13 cellular contexts compared by ENCODE assay signal in the genomic region with DNA sequence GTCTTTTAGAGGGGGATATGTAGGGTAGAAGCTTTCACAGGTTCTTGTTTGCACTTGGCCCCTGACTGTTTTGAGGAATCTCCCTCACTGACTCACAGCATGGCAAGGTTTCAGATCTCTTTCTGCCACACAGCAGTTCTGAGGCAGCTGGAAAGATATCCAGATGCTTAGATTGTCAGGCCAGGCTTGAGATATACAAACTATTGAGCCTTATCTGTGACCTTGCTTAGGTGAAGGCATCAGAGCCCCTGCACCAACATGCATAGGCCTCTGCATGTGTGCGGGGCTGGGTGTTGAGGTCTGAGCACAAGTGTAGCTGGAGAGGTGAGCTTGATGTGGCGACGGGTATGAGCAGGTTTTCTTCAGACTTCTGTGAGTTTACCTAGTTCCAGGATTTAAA.
A peak's percentile ranks its signal among the peaks of the same experiment; 100 is the strongest.
DNase-seq lines count a peak whose midpoint lies in the region; ATAC-seq and TF ChIP-seq lines count a peak whose summit lies in the region.
"Had no signal": no experiment of that assay in that cellular context is flagged by ENCODE, and none has a peak within 500 bp of the region (broad histone marks: within the 10 kb centered on the region; RNA-seq: fewer than 3 reads in every experiment).

No MANE protein-coding gene starts in this region.

- no peaks in the 10 kb centered on the region for H3F3A ChIP-seq in SK-N-SH (replicated peaks; ENCODE audit: insufficient read depth)

- H3K9me3 Mint-ChIP-seq in mesothelial cell of epicardium = peaks cover 33% of the 10 kb centered on the region

- no peak overlapping the region for H3K4me3 ChIP-seq in SK-N-SH (ENCODE audit: low read depth in 2 of 2, low read length in 1 of 2)
- H3K4me3 ChIP-seq in choroid plexus epithelial cell (ENCODE audit: low read depth, low read length) = no peak overlapping the region
- H3K4me3 ChIP-seq in ovary = no peak overlapping the region
- H3K4me3 ChIP-seq: A549, smooth muscle cell had no signal

- TF ChIP-seq POLR2A in ovary (IDR thresholded peaks at IDR 0.05) = no peak

- no peak overlapping the region for H3K9ac ChIP-seq in SK-N-SH

- H3K9me3 ChIP-seq in SK-N-SH (0 out of 2 replicates have a peak, but pooled peaks cover 4% of the 10 kb centered on the region), ovary (no peaks in the 10 kb centered on the region)
- H3K9me3 ChIP-seq: A549 had no signal

- H3K79me2 ChIP-seq in SK-N-SH (ENCODE audit: insufficient read depth) = peaks cover 33% of the 10 kb centered on the region

- WGBS in SK-N-SH (ENCODE audit: low lambda C conversion rate) = 92% methylated on average over 3 of the region's 3 CpGs
- 31 to 55% (median 32%) methylated on average over 3 of the region's 3 CpGs for WGBS in ovary, 3 donors

- no peak overlapping the region for H2AFZ ChIP-seq in SK-N-SH (ENCODE audit: low read depth)

- POLR2A ChIA-PET in SK-N-SH (lab: Yijun Ruan, JAX) = no interaction called here

- no peaks in the 10 kb centered on the region for H3K4me1 Mint-ChIP-seq in mesothelial cell of epicardium

- H4K20me1 ChIP-seq in SK-N-SH (ENCODE audit: insufficient read depth) = no peaks in the 10 kb centered on the region

- H3K27me3 ChIP-seq in SK-N-SH (ENCODE audit: insufficient read depth) (no peaks in the 10 kb centered on the region), ovary (no peaks in the 10 kb centered on the region)

- TF ChIP-seq RAD21 in SK-N-SH (IDR thresholded peaks at IDR 0.05; ENCODE audit: low read length) = no peak

- DNase-seq in SK-N-SH (peak; percentile 10), NCI-H146 treated with DMSO at 0.1 percent for 48 hours (lab: John Stamatoyannopoulos, UW; ENCODE audit: unreplicated experiment) (peak; percentile 14), choroid plexus epithelial cell (ENCODE audit: low read depth) (peak; percentile 72), mesothelial cell of epicardium (ENCODE audit: low spot score in 2 of 2, unreplicated experiment in 2 of 2) (no peak), hippocampal formation (lab: John Stamatoyannopoulos, UW) (no peak), ovary (no peak)
- DNase-seq: NCI-H510A treated with DMSO at 0.1 percent for 48 hours had no signal

- H3K27ac Mint-ChIP-seq in mesothelial cell of epicardium = peak overlapping the region; percentile 5

- no peaks in the 10 kb centered on the region for H3K9me2 ChIP-seq in SK-N-SH

- TF ChIP-seq CTCF in SK-N-SH (IDR thresholded peaks at IDR 0.05) (no peak), choroid plexus epithelial cell (conservative IDR thresholded peaks at IDR 0.05; ENCODE audit: low read depth, low read length) (no peak), mesothelial cell of epicardium (IDR thresholded peaks at IDR 0.05; ENCODE audit: unreplicated experiment) (no peak), ovary (IDR thresholded peaks at IDR 0.05) (no peak)

- H3K36me3 ChIP-seq in SK-N-SH (replicated peaks in 1 of 2; ENCODE audit: control insufficient read depth in 1 of 2, insufficient read depth in 2 of 2, low read length in 1 of 2) (peaks cover 26 to 45% of the 10 kb centered on the region in 2 experiments), ovary (no peaks in the 10 kb centered on the region)

- intact Hi-C loops in ovary (cut with DNase I) = no loop called here

- ATAC-seq in SK-N-SH treated with all-trans-retinoic acid at 6 μM for 48 hours = no peak
- ATAC-seq in HG02885 (IDR thresholded peaks at IDR 0.05; ENCODE audit: poor library complexity, unreplicated experiment) = no peak
- ATAC-seq: A549 had no signal

- no peaks in the 10 kb centered on the region for H3K27me3 Mint-ChIP-seq in mesothelial cell of epicardium (ENCODE audit: low read depth)
- H3K27me3 Mint-ChIP-seq: IgD-negative memory B cell had no signal

- no peak overlapping the region for H3K4me3 Mint-ChIP-seq in mesothelial cell of epicardium
- H3K4me3 Mint-ChIP-seq: IgD-negative memory B cell had no signal

- peaks cover 77% of the 10 kb centered on the region for H3K36me3 Mint-ChIP-seq in mesothelial cell of epicardium

- no peak overlapping the region for H3K4me2 ChIP-seq in SK-N-SH
- H3K4me2 ChIP-seq: A549, smooth muscle cell had no signal

- TF ChIP-seq EP300 in SK-N-SH (IDR thresholded peaks at IDR 0.05; ENCODE audit: borderline replicate concordance in 1 of 2, low read depth in 1 of 2, low read length in 1 of 2) (no peak), ovary (IDR thresholded peaks at IDR 0.05) (no peak)

- CTCF ChIA-PET in SK-N-SH (lab: Yijun Ruan, JAX) = interaction anchor here (1.1 kb wide), 1 partner anchor 22 kb away, joined by 3 read pairs; no protein-coding TSS in a partner anchor

- peak overlapping the region in 1 of 2 experiments; percentile 9; a peak in 1 of 4 replicates for H3K27ac ChIP-seq in SK-N-SH (ENCODE audit: low read depth in 2 of 2, low read length in 1 of 2)
- no peak overlapping the region for H3K27ac ChIP-seq in ovary
- H3K27ac ChIP-seq: A549, epithelial cell of prostate had no signal

- peaks cover 0 to 4% of the 10 kb centered on the region in 2 experiments; a peak in 1 of 4 replicates for H3K4me1 ChIP-seq in SK-N-SH (ENCODE audit: control insufficient read depth in 1 of 2, insufficient read depth in 2 of 2, low read depth in 1 of 2, low read length in 1 of 2)
- peaks cover 3% of the 10 kb centered on the region for H3K4me1 ChIP-seq in ovary (ENCODE audit: insufficient read depth)
- H3K4me1 ChIP-seq: A549 had no signal

TF ChIP-seq in SK-N-SH, 30 proteins besides CTCF, POLR2A, EP300 and RAD21:
- TF ChIP-seq, protein P1, sequence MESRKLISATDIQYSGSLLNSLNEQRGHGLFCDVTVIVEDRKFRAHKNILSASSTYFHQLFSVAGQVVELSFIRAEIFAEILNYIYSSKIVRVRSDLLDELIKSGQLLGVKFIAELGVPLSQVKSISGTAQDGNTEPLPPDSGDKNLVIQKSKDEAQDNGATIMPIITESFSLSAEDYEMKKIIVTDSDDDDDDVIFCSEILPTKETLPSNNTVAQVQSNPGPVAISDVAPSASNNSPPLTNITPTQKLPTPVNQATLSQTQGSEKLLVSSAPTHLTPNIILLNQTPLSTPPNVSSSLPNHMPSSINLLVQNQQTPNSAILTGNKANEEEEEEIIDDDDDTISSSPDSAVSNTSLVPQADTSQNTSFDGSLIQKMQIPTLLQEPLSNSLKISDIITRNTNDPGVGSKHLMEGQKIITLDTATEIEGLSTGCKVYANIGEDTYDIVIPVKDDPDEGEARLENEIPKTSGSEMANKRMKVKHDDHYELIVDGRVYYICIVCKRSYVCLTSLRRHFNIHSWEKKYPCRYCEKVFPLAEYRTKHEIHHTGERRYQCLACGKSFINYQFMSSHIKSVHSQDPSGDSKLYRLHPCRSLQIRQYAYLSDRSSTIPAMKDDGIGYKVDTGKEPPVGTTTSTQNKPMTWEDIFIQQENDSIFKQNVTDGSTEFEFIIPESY (IDR thresholded peaks at IDR 0.05; ENCODE audit: borderline replicate concordance, low read depth) = no peak
- TF ChIP-seq EZH2phosphoT487 (IDR thresholded peaks at IDR 0.05; ENCODE audit: borderline replicate concordance, low read depth) = no peak
- TF ChIP-seq RCOR1 (IDR thresholded peaks at IDR 0.05; ENCODE audit: low read length) = no peak
- TF ChIP-seq TAF1 (IDR thresholded peaks at IDR 0.05; ENCODE audit: borderline replicate concordance, low read depth, low read length) = no peak
- TF ChIP-seq NFIC (IDR thresholded peaks at IDR 0.05; ENCODE audit: borderline replicate concordance) = no peak

TF ChIP-seq in SK-N-SH treated with all-trans-retinoic acid at 6 μM for 48 hours, 23 proteins besides CTCF, POLR2A, EP300 and RAD21 (continues in another document):
- TF ChIP-seq ZFP3 (CRISPR knock-in tag; IDR thresholded peaks at IDR 0.05) (no peak), BACH2 (CRISPR knock-in tag; IDR thresholded peaks at IDR 0.05; ENCODE audit: borderline replicate concordance) (no peak), CSDC2 (CRISPR knock-in tag; IDR thresholded peaks at IDR 0.05) (no peak), ESRRG (CRISPR knock-in tag; IDR thresholded peaks at IDR 0.05) (no peak), TCF4 (CRISPR knock-in tag; IDR thresholded peaks at IDR 0.05; ENCODE audit: borderline replicate concordance) (no peak), TOX (CRISPR knock-in tag; IDR thresholded peaks at IDR 0.05; ENCODE audit: borderline replicate concordance) (no peak), RARB (CRISPR knock-in tag; IDR thresholded peaks at IDR 0.05) (no peak), ZFP30 (CRISPR knock-in tag; IDR thresholded peaks at IDR 0.05) (no peak), ZNF565 (CRISPR knock-in tag; conservative IDR thresholded peaks at IDR 0.05; ENCODE audit: low read depth) (no peak), ZNF70 (CRISPR knock-in tag; IDR thresholded peaks at IDR 0.05) (no peak), PPARA (CRISPR knock-in tag; IDR thresholded peaks at IDR 0.05; ENCODE audit: borderline replicate concordance) (no peak), ZC3H10 (CRISPR knock-in tag; IDR thresholded peaks at IDR 0.05) (no peak), ZNF8 (CRISPR knock-in tag; IDR thresholded peaks at IDR 0.05) (no peak)
- TF ChIP-seq, protein P2, sequence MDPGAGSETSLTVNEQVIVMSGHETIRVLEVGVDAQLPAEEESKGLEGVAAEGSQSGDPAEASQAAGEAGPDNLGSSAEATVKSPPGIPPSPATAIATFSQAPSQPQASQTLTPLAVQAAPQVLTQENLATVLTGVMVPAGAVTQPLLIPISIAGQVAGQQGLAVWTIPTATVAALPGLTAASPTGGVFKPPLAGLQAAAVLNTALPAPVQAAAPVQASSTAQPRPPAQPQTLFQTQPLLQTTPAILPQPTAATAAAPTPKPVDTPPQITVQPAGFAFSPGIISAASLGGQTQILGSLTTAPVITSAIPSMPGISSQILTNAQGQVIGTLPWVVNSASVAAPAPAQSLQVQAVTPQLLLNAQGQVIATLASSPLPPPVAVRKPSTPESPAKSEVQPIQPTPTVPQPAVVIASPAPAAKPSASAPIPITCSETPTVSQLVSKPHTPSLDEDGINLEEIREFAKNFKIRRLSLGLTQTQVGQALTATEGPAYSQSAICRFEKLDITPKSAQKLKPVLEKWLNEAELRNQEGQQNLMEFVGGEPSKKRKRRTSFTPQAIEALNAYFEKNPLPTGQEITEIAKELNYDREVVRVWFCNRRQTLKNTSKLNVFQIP (CRISPR knock-in tag; IDR thresholded peaks at IDR 0.05; ENCODE audit: borderline replicate concordance, low read depth) = no peak
- TF ChIP-seq, protein P3, sequence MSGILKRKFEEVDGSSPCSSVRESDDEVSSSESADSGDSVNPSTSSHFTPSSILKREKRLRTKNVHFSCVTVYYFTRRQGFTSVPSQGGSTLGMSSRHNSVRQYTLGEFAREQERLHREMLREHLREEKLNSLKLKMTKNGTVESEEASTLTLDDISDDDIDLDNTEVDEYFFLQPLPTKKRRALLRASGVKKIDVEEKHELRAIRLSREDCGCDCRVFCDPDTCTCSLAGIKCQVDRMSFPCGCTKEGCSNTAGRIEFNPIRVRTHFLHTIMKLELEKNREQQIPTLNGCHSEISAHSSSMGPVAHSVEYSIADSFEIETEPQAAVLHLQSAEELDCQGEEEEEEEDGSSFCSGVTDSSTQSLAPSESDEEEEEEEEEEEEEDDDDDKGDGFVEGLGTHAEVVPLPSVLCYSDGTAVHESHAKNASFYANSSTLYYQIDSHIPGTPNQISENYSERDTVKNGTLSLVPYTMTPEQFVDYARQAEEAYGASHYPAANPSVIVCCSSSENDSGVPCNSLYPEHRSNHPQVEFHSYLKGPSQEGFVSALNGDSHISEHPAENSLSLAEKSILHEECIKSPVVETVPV (CRISPR knock-in tag; IDR thresholded peaks at IDR 0.05) = no peak

Comparison
In these comparisons a context has a peak if more than half of its experiments do, and no peak if none do; other contexts are left out.
1. DNase-seq: peak in SK-N-SH (single experiment), NCI-H146 treated with DMSO at 0.1 percent for 48 hours (single experiment) and choroid plexus epithelial cell (single experiment); none in mesothelial cell of epicardium (0 of 2), hippocampal formation (0 of 2) and ovary (0 of 5).